Comparison of ENCODE assay signal across 22 cellular contexts in the genomic region with DNA sequence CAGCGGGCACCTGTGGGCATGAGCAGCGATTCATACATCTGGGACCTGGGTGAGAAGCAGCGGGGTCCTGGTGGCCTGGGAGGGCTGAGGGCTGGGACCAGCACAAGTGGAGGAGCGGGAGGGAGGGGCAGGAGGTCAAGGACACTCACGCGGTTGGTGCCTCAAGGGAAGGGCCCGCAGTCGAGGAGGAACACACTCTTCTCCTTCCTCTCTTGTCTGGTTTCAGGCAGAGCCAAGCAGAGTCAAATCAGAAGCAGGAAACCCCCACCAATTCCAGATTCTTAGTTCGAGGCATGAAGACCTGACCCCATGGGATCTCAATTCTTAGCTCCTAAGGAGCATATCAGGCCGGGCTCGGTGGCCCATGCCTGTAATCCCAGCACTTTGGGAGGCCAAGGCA. TPM values are rescaled to one million over a fixed set of nuclear protein-coding genes. Genes with fewer than 3 reads are reported as not detected.
"Had no signal": no experiment of that assay in that cellular context is flagged by ENCODE, and none has a peak within 500 bp of the region (broad histone marks: within the 10 kb centered on the region; RNA-seq: fewer than 3 reads in every experiment).

No MANE protein-coding gene starts in this region.

- ATAC-seq: activated CD8-positive, alpha-beta T cell treated with anti-CD3 and anti-CD28 coated beads, Interleukin-2, amount 10 ng/mL, durations not matched to agents 7 days and 5 days; natural killer cell; sciatic nerve had no signal

- H3K36me3 Mint-ChIP-seq: activated naive CD8-positive, alpha-beta T cell treated with anti-CD3 and anti-CD28 coated beads for 36 hours; natural killer cell had no signal

- H3K9me3 Mint-ChIP-seq: natural killer cell; T-helper 1 cell treated with Interleukin-12 subunit alpha and Interleukin-12 subunit beta and Interleukin-4 antibody, amounts not matched to agents 30 μg/mL and 1 μg/mL, for 36 hours had no signal

- H3K27me3 ChIP-seq: brain microvascular endothelial cell, uterus had no signal

- H3K4me3 Mint-ChIP-seq: activated CD8-positive, alpha-beta T cell treated with anti-CD3 and anti-CD28 coated beads, Interleukin-2, amount 10 ng/mL, durations not matched to agents 7 days and 5 days; activated naive CD8-positive, alpha-beta T cell treated with anti-CD3 and anti-CD28 coated beads for 36 hours; endodermal cell; natural killer cell; T-helper 1 cell treated with Interleukin-12 subunit alpha and Interleukin-12 subunit beta and Interleukin-4 antibody, amounts not matched to agents 30 μg/mL and 1 μg/mL, for 36 hours had no signal

- H3K27ac ChIP-seq: brain microvascular endothelial cell, spleen, stomach, thoracic aorta, uterus had no signal

- H3K4me1 ChIP-seq: uterus had no signal

- H3K4me3 ChIP-seq: spleen, stomach, thoracic aorta, uterus had no signal

- H3K9me3 ChIP-seq: SK-N-SH, stomach, thoracic aorta, uterus had no signal

- H3K27ac Mint-ChIP-seq: activated CD8-positive, alpha-beta T cell treated with anti-CD3 and anti-CD28 coated beads, Interleukin-2, amount 10 ng/mL, durations not matched to agents 7 days and 5 days; activated naive CD8-positive, alpha-beta T cell treated with anti-CD3 and anti-CD28 coated beads for 36 hours; endodermal cell; natural killer cell; progenitor cell of endocrine pancreas; T-helper 1 cell treated with Interleukin-12 subunit alpha and Interleukin-12 subunit beta and Interleukin-4 antibody, amounts not matched to agents 30 μg/mL and 1 μg/mL, for 36 hours had no signal

- H3K36me3 ChIP-seq: brain microvascular endothelial cell, spleen, stomach, thoracic aorta, uterus had no signal

- H3K27me3 Mint-ChIP-seq: activated naive CD8-positive, alpha-beta T cell treated with anti-CD3 and anti-CD28 coated beads for 36 hours had no signal

- DNase-seq: activated CD8-positive, alpha-beta T cell treated with anti-CD3 and anti-CD28 coated beads, Interleukin-2, amount 10 ng/mL, durations not matched to agents 7 days and 5 days; activated effector memory CD4-positive, alpha-beta T cell treated with Interleukin-2 at 50 U/mL for 16 hours; activated naive CD8-positive, alpha-beta T cell treated with anti-CD3 and anti-CD28 coated beads for 36 hours; brain microvascular endothelial cell; dermis blood vessel endothelial cell; endodermal cell; hypothalamus; kidney glomerular epithelial cell; mammary epithelial cell; natural killer cell; nucleus accumbens; SK-N-SH; spleen; stimulated activated CD4-positive, alpha-beta T cell treated with anti-CD3 and anti-CD28 coated beads, Interleukin-1b, Interleukin-23, amount 100 ng/mL, for 48 hours; stomach; uterus had no signal

RNA-seq across cellular contexts. Expression of gene DNAI2, which starts 15.7 kb away (rescaled TPM):
- total RNA-seq: activated naive CD8-positive, alpha-beta T cell treated with anti-CD3 and anti-CD28 coated beads for 36 hours; dermis blood vessel endothelial cell; endodermal cell; glomerular endothelial cell; mammary epithelial cell; progenitor cell of endocrine pancreas; sciatic nerve; stomach; thoracic aorta had no signal
- polyA plus RNA-seq: esophagus, mammary epithelial cell, SK-N-SH, stomach had no signal

RNA-seq across cellular contexts. Expression of gene KIF19, which starts 36.3 kb away (rescaled TPM):
- total RNA-seq: mammary epithelial cell had no signal
- polyA plus RNA-seq: mammary epithelial cell, SK-N-SH had no signal
